In genomic region chr12:50537538-50537919, GRCh38 we compare ENCODE assay signal across 9 cellular contexts. TPM values are rescaled to one million over a fixed set of nuclear protein-coding genes. Genes with fewer than 3 reads are reported as not detected.
DNase-seq lines count a peak whose midpoint lies in the region; ATAC-seq and TF ChIP-seq lines count a peak whose summit lies in the region.
"Had no signal": no experiment of that assay in that cellular context is flagged by ENCODE, and none has a peak within 500 bp of the region (broad histone marks: within the 10 kb centered on the region; RNA-seq: fewer than 3 reads in every experiment).

No MANE protein-coding gene starts in this region.

- H4K20me1 ChIP-seq in GM23338 (replicated peaks; ENCODE audit: insufficient read depth): peaks cover 4% of the 10 kb centered on the region; the same call in 1 of the 2 replicates

- intact Hi-C loops in CD8-positive, alpha-beta T cell (cut with DNase I, micrococcal nuclease): no loop called here
- intact Hi-C loops in ovary (cut with DNase I): no loop called here

- H3K9me3 ChIP-seq in AG04450 (ENCODE audit: control insufficient read depth, insufficient read depth, low read length) (no peaks in the 10 kb centered on the region), ovary (no peaks in the 10 kb centered on the region)
- H3K9me3 ChIP-seq in CD8-positive, alpha-beta T cell (ENCODE audit: low read length): no peaks in the 10 kb centered on the region

- H3K4me3 ChIP-seq in AG04450 (ENCODE audit: low read depth, low read length): no peak overlapping the region
- no peak overlapping the region for H3K4me3 ChIP-seq in GM23338
- H3K4me3 ChIP-seq in CD8-positive, alpha-beta T cell (ENCODE audit: low read depth, low read length): no peak overlapping the region
- H3K4me3 ChIP-seq in ovary: no peak overlapping the region

- H3K4me1 ChIP-seq in GM23338 (ENCODE audit: insufficient read depth) (peaks cover 46% of the 10 kb centered on the region), ovary (ENCODE audit: insufficient read depth) (peaks cover 3% of the 10 kb centered on the region)
- peaks cover 13% of the 10 kb centered on the region for H3K4me1 ChIP-seq in CD8-positive, alpha-beta T cell (ENCODE audit: insufficient read depth, low read length)

- H3K27ac ChIP-seq in AG04450 (ENCODE audit: low read depth, low read length) (peak overlapping the region; percentile 47), GM23338 (ENCODE audit: low read depth) (peak overlapping the region; percentile 76), ovary (no peak overlapping the region)
- H3K27ac ChIP-seq in CD8-positive, alpha-beta T cell (ENCODE audit: low read depth, low read length): no peak overlapping the region

- H3K9me2 ChIP-seq in GM23338 (ENCODE audit: insufficient read depth): no peaks in the 10 kb centered on the region

- peaks cover 4% of the 10 kb centered on the region for H3K27me3 Mint-ChIP-seq in GM23338 (ENCODE audit: insufficient read depth, low read depth, poor library complexity)
- H3K27me3 Mint-ChIP-seq in activated T-helper 17 cell treated with anti-CD3 and anti-CD28 coated beads, Interleukin-2, amount 50 U/mL, for 72 hours: no peaks in the 10 kb centered on the region
- H3K27me3 Mint-ChIP-seq in CD8-positive, alpha-beta T cell (ENCODE audit: low read depth): no peaks in the 10 kb centered on the region

- DNase-seq in AG04450 (ENCODE audit: low read depth, low spot score): no peak
- no peak for DNase-seq in GM23338 (ENCODE audit: low spot score)
- peak; percentile 92 for DNase-seq in kidney tubule cell (ENCODE audit: low spot score)
- no peak for DNase-seq in CD8-positive, alpha-beta T cell
- no peak for DNase-seq in ovary
- no peak for DNase-seq in SKM-1 (lab: John Stamatoyannopoulos, UW; ENCODE audit: unreplicated experiment)
- DNase-seq: GOT3 had no signal

- H3K36me3 Mint-ChIP-seq in GM23338 (ENCODE audit: low read depth): no peaks in the 10 kb centered on the region
- H3K36me3 Mint-ChIP-seq in activated T-helper 17 cell treated with anti-CD3 and anti-CD28 coated beads, Interleukin-2, amount 50 U/mL, for 72 hours (ENCODE audit: low read depth): peaks cover 11% of the 10 kb centered on the region
- peaks cover 17% of the 10 kb centered on the region for H3K36me3 Mint-ChIP-seq in CD8-positive, alpha-beta T cell

- no peaks in the 10 kb centered on the region for H3K27me3 ChIP-seq in AG04450 (ENCODE audit: control insufficient read depth, insufficient read depth, low read length)
- H3K27me3 ChIP-seq in GM23338 (ENCODE audit: insufficient read depth): no peaks in the 10 kb centered on the region
- H3K27me3 ChIP-seq in CD8-positive, alpha-beta T cell (ENCODE audit: insufficient read depth, low read length): no peaks in the 10 kb centered on the region
- no peaks in the 10 kb centered on the region for H3K27me3 ChIP-seq in ovary

- peak overlapping the region; percentile 39; the same call in 1 of the 2 replicates for H3K4me2 ChIP-seq in GM23338

- no peak for TF ChIP-seq CTCF in AG04450 (IDR thresholded peaks at IDR 0.05; ENCODE audit: low read depth, low read length)
- TF ChIP-seq CTCF in GM23338 (conservative IDR thresholded peaks at IDR 0.05; ENCODE audit: low read depth in 2 of 2): no peak
- TF ChIP-seq CTCF in CD8-positive, alpha-beta T cell (IDR thresholded peaks at IDR 0.05): no peak
- no peak for TF ChIP-seq CTCF in ovary (IDR thresholded peaks at IDR 0.05)

- no peak for TF ChIP-seq POLR2A in ovary (IDR thresholded peaks at IDR 0.05)

- no peak overlapping the region for H3K4me3 Mint-ChIP-seq in GM23338
- H3K4me3 Mint-ChIP-seq in activated T-helper 17 cell treated with anti-CD3 and anti-CD28 coated beads, Interleukin-2, amount 50 U/mL, for 72 hours: peak overlapping the region; percentile 19
- no peak overlapping the region for H3K4me3 Mint-ChIP-seq in CD8-positive, alpha-beta T cell

- POLR2A ChIA-PET in AG04450 (lab: Yijun Ruan, JAX): interaction anchor here (0.5 to 0.7 kb wide), 2 partner anchors 138 to 1276 kb away, joined by 3 to 4 read pairs; no protein-coding TSS in a partner anchor
- POLR2A ChIA-PET in CD8-positive, alpha-beta T cell (lab: Charles Lee): interaction anchor here (0.6 to 0.7 kb wide), 2 partner anchors 35 to 50 kb away, joined by 3 read pairs; no protein-coding TSS in a partner anchor

- TF ChIP-seq EP300 in ovary (IDR thresholded peaks at IDR 0.05): no peak

- H3K9me3 Mint-ChIP-seq in GM23338: no peaks in the 10 kb centered on the region
- H3K9me3 Mint-ChIP-seq in activated T-helper 17 cell treated with anti-CD3 and anti-CD28 coated beads, Interleukin-2, amount 50 U/mL, for 72 hours: no peaks in the 10 kb centered on the region
- H3K9me3 Mint-ChIP-seq in CD8-positive, alpha-beta T cell: no peaks in the 10 kb centered on the region

- CTCF ChIA-PET in AG04450 (lab: Charles Lee): interaction anchor here (1.0 kb wide), 1 partner anchor 101 kb away, joined by 3 read pairs; no protein-coding TSS in a partner anchor
- CTCF ChIA-PET in CD8-positive, alpha-beta T cell (lab: Charles Lee): interaction anchor here (1.1 kb wide), 1 partner anchor 10 kb away, joined by 3 read pairs; no protein-coding TSS in a partner anchor

- peaks cover 78% of the 10 kb centered on the region for H3K79me2 ChIP-seq in GM23338 (replicated peaks; ENCODE audit: insufficient read depth)

- H3K36me3 ChIP-seq in GM23338 (ENCODE audit: insufficient read depth) (no peaks in the 10 kb centered on the region), ovary (no peaks in the 10 kb centered on the region)
- no peaks in the 10 kb centered on the region for H3K36me3 ChIP-seq in CD8-positive, alpha-beta T cell (ENCODE audit: insufficient read depth, low read length)

- H3K27ac Mint-ChIP-seq in GM23338: peak overlapping the region; percentile 47
- peak overlapping the region; percentile 55 for H3K27ac Mint-ChIP-seq in activated T-helper 17 cell treated with anti-CD3 and anti-CD28 coated beads, Interleukin-2, amount 50 U/mL, for 72 hours
- H3K27ac Mint-ChIP-seq in CD8-positive, alpha-beta T cell: no peak overlapping the region

- peaks cover 21% of the 10 kb centered on the region for H3K4me1 Mint-ChIP-seq in GM23338
- peaks cover 12% of the 10 kb centered on the region for H3K4me1 Mint-ChIP-seq in activated T-helper 17 cell treated with anti-CD3 and anti-CD28 coated beads, Interleukin-2, amount 50 U/mL, for 72 hours
- H3K4me1 Mint-ChIP-seq in CD8-positive, alpha-beta T cell (ENCODE audit: low read depth): peaks cover 34% of the 10 kb centered on the region

- 86 to 97% (median 89%) methylated on average over 1 of the region's 1 CpG for WGBS in ovary, 3 donors

- H3F3A ChIP-seq in GM23338 (replicated peaks; ENCODE audit: low read depth): no peaks in the 10 kb centered on the region

- no peak overlapping the region for H2AFZ ChIP-seq in GM23338

- ATAC-seq in GM23338: peak; percentile 23; the same call in 2 of the 3 replicates
- ATAC-seq in activated T-helper 17 cell treated with anti-CD3 and anti-CD28 coated beads, Interleukin-2, amount 50 U/mL, for 72 hours (replicated peaks): peak; percentile 30
- no peak for ATAC-seq in CD8-positive, alpha-beta T cell
- no peak for ATAC-seq in HG02571 (IDR thresholded peaks at IDR 0.05; ENCODE audit: unreplicated experiment)

TF ChIP-seq in GM23338, 12 proteins besides CTCF, POLR2A, EP300 and RAD21:
- TF ChIP-seq CREB1 (CRISPR knock-in tag; IDR thresholded peaks at IDR 0.05; ENCODE audit: low read depth): no peak
- no peak for TF ChIP-seq POLR2AphosphoS5 (IDR thresholded peaks at IDR 0.05; ENCODE audit: low read depth)
- no peak for TF ChIP-seq JUNB (IDR thresholded peaks at IDR 0.05; ENCODE audit: unreplicated experiment)

RNA-seq across cellular contexts. Expression of gene DIP2B, which starts 32.7 kb away (rescaled TPM):
- 18.9 and 22.0 TPM in 2 replicates for polyA plus RNA-seq in AG04450 (2011; rRNA removed)
- 44.8 and 52.5 TPM in 2 replicates for polyA minus RNA-seq in AG04450 (2011; rRNA and poly(A)+ RNA removed)
- 35.0 and 36.4 TPM in 2 replicates for total RNA-seq in GM23338 (2014; rRNA removed; shearing (Covaris generic))
- 8.0 and 8.9 TPM in 2 replicates for polyA plus RNA-seq in GM23338 (2016; fragmentation: Nextera tagmentation; extraction: Ambion mirVana)
- total RNA-seq in activated T-helper 17 cell treated with anti-CD3 and anti-CD28 coated beads, Interleukin-2, amount 50 U/mL, for 72 hours: 10 to 100 TPM; 18.6 to 20.1 TPM
- total RNA-seq in CD8-positive, alpha-beta T cell: 10 to 100 TPM; 18.8 to 20.7 TPM
- 10 to 100 TPM; 16.4 to 33.3 (median 20.0) TPM for total RNA-seq in ovary
- 10 to 100 TPM in 1 of 2 donors, 1 to 10 TPM in 1; 7.2 to 17.4 TPM for polyA plus RNA-seq in ovary

Comparison
In these comparisons a context has a peak if more than half of its experiments do, and no peak if none do; other contexts are left out.
1. H3K27ac ChIP-seq: peak in AG04450 (single experiment) and GM23338 (single experiment); none in CD8-positive, alpha-beta T cell (single experiment) and ovary (0 of 2).
2. ATAC-seq: peak in GM23338 (single experiment) and activated T-helper 17 cell treated with anti-CD3 and anti-CD28 coated beads, Interleukin-2, amount 50 U/mL, for 72 hours (single experiment); none in CD8-positive, alpha-beta T cell (single experiment) and HG02571 (single experiment).